31 cellular contexts compared by ENCODE assay signal in the genomic region with DNA sequence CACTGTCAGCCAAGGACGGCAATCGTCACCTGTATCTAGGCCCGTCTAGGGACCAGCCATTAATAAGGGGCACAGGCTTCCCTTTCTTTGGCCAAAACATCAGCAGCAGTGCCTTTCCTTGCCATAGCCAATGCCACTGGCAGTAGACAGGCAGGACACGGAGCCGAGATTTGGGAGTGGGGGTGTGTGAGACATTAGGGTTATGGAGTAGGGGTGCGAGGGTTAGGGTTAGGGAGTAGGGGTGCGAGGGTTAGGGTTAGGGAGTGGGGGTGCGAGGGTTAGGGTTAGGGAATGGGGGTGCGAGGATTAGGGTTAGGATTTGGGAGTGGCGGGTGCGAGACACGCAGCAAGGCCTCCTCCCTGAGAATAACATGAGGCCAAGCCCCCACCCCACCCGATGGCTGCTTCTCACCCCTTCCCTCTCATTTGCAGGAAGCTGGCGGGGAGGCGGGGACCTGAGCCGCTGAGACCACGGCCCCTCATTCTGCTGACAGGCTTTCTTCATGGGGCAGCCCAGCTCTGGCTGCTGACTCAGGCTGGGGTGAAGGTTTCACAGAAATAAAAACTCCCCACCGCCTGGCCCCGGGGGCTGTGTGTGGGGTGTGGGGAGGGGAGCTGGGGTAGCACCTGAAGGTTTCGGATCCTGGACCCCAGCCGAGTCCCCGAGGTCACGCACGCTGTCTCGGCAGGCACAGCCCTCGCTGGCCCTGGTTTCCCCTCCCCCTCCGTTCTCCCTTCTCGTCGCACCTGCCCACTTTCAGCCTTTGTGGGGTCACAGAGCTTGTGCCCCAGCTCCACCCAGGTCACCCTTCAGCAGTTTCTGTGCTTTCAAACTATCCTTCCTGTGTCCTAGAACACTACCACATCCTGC.
DNase-seq lines count a peak whose midpoint lies in the region; ATAC-seq and TF ChIP-seq lines count a peak whose summit lies in the region.
"Had no signal": no experiment of that assay in that cellular context is flagged by ENCODE, and none has a peak within 500 bp of the region (broad histone marks: within the 10 kb centered on the region; RNA-seq: fewer than 3 reads in every experiment).

No MANE protein-coding gene starts in this region.

- peak; percentile 78 for DNase-seq in GM13976 (ENCODE audit: low spot score)
- DNase-seq in RPMI8226: peak; percentile 86
- peak; percentile 76 for DNase-seq in osteoblast (ENCODE audit: insufficient read length, low spot score, missing footprints)
- no peak for DNase-seq in activated effector memory CD4-positive, alpha-beta T cell treated with anti-CD3 and anti-CD28 coated beads, Interleukin-2, amount 50 U/mL, for 16 hours
- no peak for DNase-seq in cortex of kidney (lab: John Stamatoyannopoulos, UW)
- DNase-seq: activated CD4-positive, alpha-beta T cell treated with anti-CD3 and anti-CD28 coated beads for 4 hours; activated CD8-positive, alpha-beta memory T cell treated with anti-CD3 and anti-CD28 coated beads, Interleukin-2, amount 10 ng/mL, durations not matched to agents 7 days and 5 days; activated naive CD4-positive, alpha-beta T cell treated with anti-CD3 and anti-CD28 coated beads, Interleukin-2, amount 50 U/mL, for 16 hours; amygdala; CD4-positive, alpha-beta T cell; colonic mucosa; gastrocnemius medialis; immature natural killer cell; naive thymus-derived CD4-positive, alpha-beta T cell; NCI-H1105; NCI-H1930; NCI-H526 treated with DMSO at 0.1 percent for 48 hours; spleen; stimulated activated CD4-positive, alpha-beta T cell treated with anti-CD3 and anti-CD28 coated beads, Interleukin-2, amount 100 ng/mL, for 48 hours; stimulated activated naive CD4-positive, alpha-beta T cell; T-helper 2 cell; testis had no signal

- no peak for TF ChIP-seq CTCF in GM13976 (IDR thresholded peaks at IDR 0.05; ENCODE audit: borderline replicate concordance, control extremely low read depth, extremely low read depth, insufficient read depth, missing control alignments)
- no peak for TF ChIP-seq CTCF in osteoblast (IDR thresholded peaks at IDR 0.05; ENCODE audit: extremely low read depth, low read depth, low read length)

- H3K9me3 ChIP-seq in osteoblast (ENCODE audit: low read depth, low read length): no peaks in the 10 kb centered on the region
- H3K9me3 ChIP-seq: breast epithelium, colonic mucosa, gastrocnemius medialis, left lung, testis, vagina had no signal

- no peak overlapping the region for H3K27ac ChIP-seq in osteoblast (ENCODE audit: low read depth, low read length)
- H3K27ac ChIP-seq: breast epithelium, colonic mucosa, gastrocnemius medialis, hepatocyte, HL-60, left lung, RWPE1, SK-N-MC, spleen, testis, vagina had no signal

- in situ Hi-C loops in GM13976 (cut with MboI; ENCODE audit: low sequenced_read_pairs, unreplicated experiment): no loop called here

- H3K36me3 ChIP-seq in osteoblast (ENCODE audit: insufficient read depth, low read length): no peaks in the 10 kb centered on the region
- H3K36me3 ChIP-seq: breast epithelium, colonic mucosa, gastrocnemius medialis, left lung, spleen, vagina had no signal

- peaks cover 16% of the 10 kb centered on the region for H3K27me3 ChIP-seq in osteoblast (ENCODE audit: insufficient read depth, low read length)
- H3K27me3 ChIP-seq: breast epithelium, colonic mucosa, hepatocyte, testis, vagina had no signal

- no peaks in the 10 kb centered on the region for H3K4me1 ChIP-seq in osteoblast (ENCODE audit: insufficient read depth, low read length)
- H3K4me1 ChIP-seq: breast epithelium, colonic mucosa, gastrocnemius medialis, left lung, testis, vagina had no signal

- H3K79me2 ChIP-seq in osteoblast (ENCODE audit: insufficient read depth, low read length): no peaks in the 10 kb centered on the region
- H3K79me2 ChIP-seq: hepatocyte had no signal

- no peak overlapping the region for H3K4me2 ChIP-seq in osteoblast (ENCODE audit: insufficient read depth, low read length)
- H3K4me2 ChIP-seq: hepatocyte had no signal

- no peaks in the 10 kb centered on the region for H4K20me1 ChIP-seq in osteoblast (ENCODE audit: insufficient read depth, low read length)

- ATAC-seq in GM21786 (IDR thresholded peaks at IDR 0.05; ENCODE audit: unreplicated experiment) (peak; percentile 42), HG02852 (IDR thresholded peaks at IDR 0.05; ENCODE audit: unreplicated experiment) (no peak)
- ATAC-seq: activated CD8-positive, alpha-beta memory T cell treated with anti-CD3 and anti-CD28 coated beads, Interleukin-2, amount 10 ng/mL, durations not matched to agents 7 days and 5 days; gastrocnemius medialis; left lung; naive thymus-derived CD4-positive, alpha-beta T cell had no signal

- H2AFZ ChIP-seq in osteoblast (ENCODE audit: low read length): no peak overlapping the region
- H2AFZ ChIP-seq: hepatocyte had no signal

- no peak overlapping the region for H3K4me3 ChIP-seq in osteoblast (ENCODE audit: insufficient read depth, low read length)
- H3K4me3 ChIP-seq: breast epithelium, colonic mucosa, gastrocnemius medialis, hepatocyte, left lung, SK-N-MC, spleen, testis, vagina had no signal

Comparison
In these comparisons a context has a peak if more than half of its experiments do, and no peak if none do; other contexts are left out.
1. DNase-seq: peak in GM13976 (single experiment), RPMI8226 (single experiment) and osteoblast (single experiment); none in activated effector memory CD4-positive, alpha-beta T cell treated with anti-CD3 and anti-CD28 coated beads, Interleukin-2, amount 50 U/mL, for 16 hours (single experiment) and cortex of kidney (single experiment).